ENCODE assay signal across 33 cellular contexts in the genomic region with DNA sequence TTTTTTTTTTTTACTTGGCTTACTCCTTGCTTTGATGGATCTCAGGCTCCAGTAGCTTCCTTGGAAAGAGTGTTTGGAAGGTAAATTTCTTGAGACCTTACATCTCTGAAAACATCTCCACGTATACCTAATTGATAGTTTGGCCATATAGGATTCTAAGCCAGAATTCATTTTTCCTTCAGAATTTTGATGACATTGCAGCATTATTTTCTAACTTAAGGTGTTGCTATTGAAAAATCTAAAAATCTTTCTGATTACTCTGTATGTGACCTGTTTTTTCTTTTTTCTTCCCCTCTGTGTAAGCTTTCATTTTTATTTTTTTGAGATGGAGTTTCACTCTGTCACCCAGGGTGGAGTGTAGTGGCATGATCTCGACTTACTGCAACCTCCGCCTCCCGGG.
"Had no signal": no experiment of that assay in that cellular context is flagged by ENCODE, and none has a peak within 500 bp of the region (broad histone marks: within the 10 kb centered on the region; RNA-seq: fewer than 3 reads in every experiment).

No MANE protein-coding gene starts in this region.

- H3K27ac Mint-ChIP-seq: activated B cell treated with CpG ODN at 0.5 μM for 24 hours; activated CD8-positive, alpha-beta T cell treated with anti-CD3 and anti-CD28 coated beads for 36 hours; activated naive CD8-positive, alpha-beta T cell; activated T-helper 17 cell treated with anti-CD3 and anti-CD28 coated beads, Interleukin-2, amount 50 U/mL, for 72 hours; dendritic cell treated with granulocyte-macrophage colony-stimulating factor and Interleukin-4, amounts not matched to agents 40 ng/mL and 50 ng/mL, for 4 days; endodermal cell had no signal

- H3K36me3 Mint-ChIP-seq: activated naive CD8-positive, alpha-beta T cell had no signal

- H3K4me2 ChIP-seq: hepatocyte had no signal

- FAIRE-seq: astrocyte, bronchial epithelial cell had no signal

- H3K4me1 ChIP-seq: gastrocnemius medialis, heart right ventricle had no signal

- H3K4me1 Mint-ChIP-seq: activated T-helper 17 cell treated with anti-CD3 and anti-CD28 coated beads, Interleukin-2, amount 50 U/mL, for 72 hours; central memory CD8-positive, alpha-beta T cell; endodermal cell had no signal

- H3K9me3 Mint-ChIP-seq: activated B cell treated with CpG ODN at 0.5 μM for 24 hours; activated CD8-positive, alpha-beta T cell treated with anti-CD3 and anti-CD28 coated beads for 36 hours; activated T-helper 17 cell treated with anti-CD3 and anti-CD28 coated beads, Interleukin-2, amount 50 U/mL, for 72 hours; central memory CD8-positive, alpha-beta T cell; dendritic cell treated with granulocyte-macrophage colony-stimulating factor and Interleukin-4, amounts not matched to agents 40 ng/mL and 50 ng/mL, for 4 days; endodermal cell had no signal

- H3K9me3 ChIP-seq: gastrocnemius medialis, heart right ventricle had no signal

- H3K36me3 ChIP-seq: brain microvascular endothelial cell, gastrocnemius medialis had no signal

- H3K27me3 ChIP-seq: brain microvascular endothelial cell, dorsolateral prefrontal cortex, foreskin keratinocyte, heart right ventricle, hepatocyte had no signal

- H3K4me3 Mint-ChIP-seq: activated B cell treated with CpG ODN at 0.5 μM for 24 hours; activated CD8-positive, alpha-beta T cell treated with anti-CD3 and anti-CD28 coated beads for 36 hours; activated naive CD8-positive, alpha-beta T cell; activated T-helper 17 cell treated with anti-CD3 and anti-CD28 coated beads, Interleukin-2, amount 50 U/mL, for 72 hours; central memory CD8-positive, alpha-beta T cell; dendritic cell treated with granulocyte-macrophage colony-stimulating factor and Interleukin-4, amounts not matched to agents 40 ng/mL and 50 ng/mL, for 4 days; endodermal cell had no signal

- DNase-seq: activated B cell treated with CpG ODN at 0.5 μM for 24 hours; activated CD4-positive, alpha-beta T cell treated with anti-CD3 and anti-CD28 coated beads for 48 hours; activated CD4-positive, alpha-beta T cell treated with anti-CD3 and anti-CD28 coated beads, Interleukin-2, amount 50 U/mL, for 1 hour; activated CD4-positive, alpha-beta T cell treated with anti-CD3 and anti-CD28 coated beads, Interleukin-2, amount 50 U/mL, for 48 hours; activated CD8-positive, alpha-beta memory T cell treated with anti-CD3 and anti-CD28 coated beads for 24 hours; activated CD8-positive, alpha-beta T cell treated with anti-CD3 and anti-CD28 coated beads for 36 hours; activated effector memory CD4-positive, alpha-beta T cell treated with Interleukin-2 at 50 U/mL for 16 hours; activated gamma-delta T cell treated with Interleukin-2 at 50 U/mL for 16 hours; activated naive CD4-positive, alpha-beta T cell treated with anti-CD3 and anti-CD28 coated beads, Interleukin-2, amount 50 U/mL, for 16 hours; activated naive CD4-positive, alpha-beta T cell treated with Interleukin-2 at 50 U/mL for 16 hours; activated T-cell treated with anti-CD3 and anti-CD28 coated beads, Interleukin-2, amount 50 U/mL, for 1 hour; amniotic stem cell; anterior cingulate cortex; brain microvascular endothelial cell; dorsolateral prefrontal cortex; effector memory CD4-positive, alpha-beta T cell; endodermal cell; foreskin keratinocyte; gastrocnemius medialis; glutamatergic neuron; heart right ventricle; T-helper 1 cell; T-helper 2 cell had no signal

- H3K27ac ChIP-seq: brain microvascular endothelial cell, coronary artery, dorsolateral prefrontal cortex, foreskin keratinocyte, gastrocnemius medialis, heart right ventricle, hepatocyte had no signal

- H3K4me3 ChIP-seq: coronary artery, dorsolateral prefrontal cortex, gastrocnemius medialis, heart right ventricle, hepatocyte had no signal

- H2AFZ ChIP-seq: hepatocyte had no signal

- H3K27me3 Mint-ChIP-seq: activated B cell treated with CpG ODN at 0.5 μM for 24 hours; activated CD8-positive, alpha-beta T cell treated with anti-CD3 and anti-CD28 coated beads for 36 hours; activated naive CD8-positive, alpha-beta T cell; activated T-helper 17 cell treated with anti-CD3 and anti-CD28 coated beads, Interleukin-2, amount 50 U/mL, for 72 hours; central memory CD8-positive, alpha-beta T cell had no signal

- ATAC-seq: activated CD4-positive, CD25-positive, alpha-beta regulatory T cell treated with anti-CD3 and anti-CD28 coated beads, Interleukin-2, amount 50 U/mL, for 24 hours; activated CD8-positive, alpha-beta T cell treated with anti-CD3 and anti-CD28 coated beads for 36 hours; activated T-helper 17 cell treated with anti-CD3 and anti-CD28 coated beads, Interleukin-2, amount 50 U/mL, for 72 hours; esophagus mucosa; foreskin keratinocyte; gastrocnemius medialis; heart right ventricle had no signal
